In genomic region chr17:58658804-58659713, GRCh38 we compare ENCODE assay signal across 8 cellular contexts. TPM values are rescaled to one million over a fixed set of nuclear protein-coding genes. Genes with fewer than 3 reads are reported as not detected.
DNase-seq lines count a peak whose midpoint lies in the region; ATAC-seq and TF ChIP-seq lines count a peak whose summit lies in the region.

No MANE protein-coding gene starts in this region.

- H3K36me3 ChIP-seq in HEK293 (ENCODE audit: control insufficient read depth in 2 of 2, insufficient read depth in 1 of 2, low read length in 2 of 2) (no peaks in the 10 kb centered on the region), SK-N-MC (ENCODE audit: insufficient read depth, low read length) (no peaks in the 10 kb centered on the region), thoracic aorta (no peaks in the 10 kb centered on the region)

- H3K9me3 Mint-ChIP-seq in activated naive CD8-positive, alpha-beta T cell treated with anti-CD3 and anti-CD28 coated beads, Interleukin-2, amount 10 ng/mL, durations not matched to agents 7 days and 5 days = peaks cover 3% of the 10 kb centered on the region
- H3K9me3 Mint-ChIP-seq in osteocyte (ENCODE audit: unreplicated experiment) = no peaks in the 10 kb centered on the region

- peaks cover 8% of the 10 kb centered on the region for H3K27me3 Mint-ChIP-seq in activated naive CD8-positive, alpha-beta T cell treated with anti-CD3 and anti-CD28 coated beads, Interleukin-2, amount 10 ng/mL, durations not matched to agents 7 days and 5 days
- no peaks in the 10 kb centered on the region for H3K27me3 Mint-ChIP-seq in osteocyte (ENCODE audit: unreplicated experiment)

- H3K27me3 ChIP-seq in thoracic aorta (replicated peaks; ENCODE audit: insufficient read depth) = no peaks in the 10 kb centered on the region

- H3K4me3 ChIP-seq in HEK293 (ENCODE audit: low read depth, low read length) (peak overlapping the region; percentile 25), SK-N-MC (peak overlapping the region; percentile 75), thoracic aorta (peak overlapping the region; percentile 68)

- H3K9me3 ChIP-seq in HEK293 (ENCODE audit: control insufficient read depth, insufficient read depth, low read depth, low read length) = no peaks in the 10 kb centered on the region
- no peaks in the 10 kb centered on the region for H3K9me3 ChIP-seq in SK-N-MC (ENCODE audit: low read depth, low read length)
- no peaks in the 10 kb centered on the region for H3K9me3 ChIP-seq in thoracic aorta

- H3K27ac ChIP-seq in HEK293 (ENCODE audit: extremely low read depth, low read depth, low read length) = peak overlapping the region; percentile 97
- H3K27ac ChIP-seq in SK-N-MC = peak overlapping the region; percentile 97
- peak overlapping the region; percentile 62 to 77 for H3K27ac ChIP-seq in thoracic aorta

- no peaks in the 10 kb centered on the region for H3K36me3 Mint-ChIP-seq in activated naive CD8-positive, alpha-beta T cell treated with anti-CD3 and anti-CD28 coated beads, Interleukin-2, amount 10 ng/mL, durations not matched to agents 7 days and 5 days
- H3K36me3 Mint-ChIP-seq in osteocyte (ENCODE audit: unreplicated experiment) = no peaks in the 10 kb centered on the region

- peak overlapping the region; percentile 94 for H3K9ac ChIP-seq in SK-N-MC (ENCODE audit: insufficient read length)

- H3K4me3 Mint-ChIP-seq in activated naive CD8-positive, alpha-beta T cell treated with anti-CD3 and anti-CD28 coated beads, Interleukin-2, amount 10 ng/mL, durations not matched to agents 7 days and 5 days = peak overlapping the region; percentile 72
- peak overlapping the region; percentile 71 for H3K4me3 Mint-ChIP-seq in osteocyte (ENCODE audit: unreplicated experiment)

- CTCF ChIA-PET in HEK293 (lab: Yijun Ruan, JAX) = interaction anchor here (0.7 to 1.1 kb wide), 3 partner anchors 57 to 1009 kb away, joined by 3 to 5 read pairs (median 4); no protein-coding TSS in a partner anchor

- peak overlapping the region; percentile 96 for H3K27ac Mint-ChIP-seq in activated naive CD8-positive, alpha-beta T cell treated with anti-CD3 and anti-CD28 coated beads, Interleukin-2, amount 10 ng/mL, durations not matched to agents 7 days and 5 days
- peak overlapping the region; percentile 97 for H3K27ac Mint-ChIP-seq in osteocyte (ENCODE audit: unreplicated experiment)

- peak; percentile 83 for ATAC-seq in activated naive CD8-positive, alpha-beta T cell treated with anti-CD3 and anti-CD28 coated beads, Interleukin-2, amount 10 ng/mL, durations not matched to agents 7 days and 5 days (ENCODE audit: low read depth)
- ATAC-seq in Right ventricle myocardium inferior = peak; percentile 94
- peak; percentile 97 for ATAC-seq in thoracic aorta (ENCODE audit: insufficient number of reproducible peaks, low FRiP score, low read depth)

- POLR2A ChIA-PET in HEK293 (lab: Yijun Ruan, JAX) = interaction anchor here (0.6 to 5.0 kb wide), 24 partner anchors 8 to 1159 kb away, joined by 3 to 87 read pairs (median 4); partner anchors contain the start of genes PRR11, RAD51C and TEX14
- POLR2A ChIA-PET in activated naive CD8-positive, alpha-beta T cell treated with anti-CD3 and anti-CD28 coated beads, Interleukin-2, amount 10 ng/mL, durations not matched to agents 7 days and 5 days (lab: Charles Lee) = interaction anchor here (0.6 to 6.0 kb wide), 9 partner anchors 22 to 144 kb away, joined by 3 to 135 read pairs (median 4); partner anchors contain the start of genes MTMR4, RAD51C and TEX14

- H3K4me1 ChIP-seq in HEK293 (ENCODE audit: control insufficient read depth, insufficient read depth, low read length) (no peaks in the 10 kb centered on the region), thoracic aorta (ENCODE audit: control insufficient read depth in 1 of 2, low read depth in 2 of 2) (no peaks in the 10 kb centered on the region)

- H3K4me1 Mint-ChIP-seq in activated naive CD8-positive, alpha-beta T cell treated with anti-CD3 and anti-CD28 coated beads, Interleukin-2, amount 10 ng/mL, durations not matched to agents 7 days and 5 days = peaks cover 16% of the 10 kb centered on the region
- peaks cover 12% of the 10 kb centered on the region for H3K4me1 Mint-ChIP-seq in osteocyte (ENCODE audit: unreplicated experiment)

- DNase-seq in GDM1 (lab: John Stamatoyannopoulos, UW) = peak; percentile 73
- DNase-seq in NCI-H1048 (lab: John Stamatoyannopoulos, UW) = peak; percentile 79
- peak; percentile 97 for DNase-seq in SK-N-MC (ENCODE audit: low read depth, low spot score)
- peak; percentile 56 for DNase-seq in activated naive CD8-positive, alpha-beta T cell treated with anti-CD3 and anti-CD28 coated beads, Interleukin-2, amount 10 ng/mL, durations not matched to agents 7 days and 5 days
- DNase-seq in Right ventricle myocardium inferior (ENCODE audit: missing footprints) = no peak
- DNase-seq in osteocyte (ENCODE audit: extremely low spot score, unreplicated experiment) = peak; percentile 88
- peak; percentile 20 for DNase-seq in thoracic aorta (ENCODE audit: low spot score)

- no peak for TF ChIP-seq CTCF in HEK293 (tag by site-specific recombination; IDR thresholded peaks at IDR 0.05)
- no peak for TF ChIP-seq CTCF in osteocyte (IDR thresholded peaks at IDR 0.05)
- no peak for TF ChIP-seq CTCF in thoracic aorta (IDR thresholded peaks at IDR 0.05)

- intact Hi-C loops in Right ventricle myocardium inferior (cut with DNase I) = loop anchor here (1.0 kb wide), 2 partner anchors 28 to 141 kb away; no protein-coding TSS in a partner anchor

TF ChIP-seq in HEK293, 187 proteins besides CTCF, POLR2A, EP300 and RAD21 (continues in another document):
- peak; percentile 83 for TF ChIP-seq ZNF664 (tag by site-specific recombination; IDR thresholded peaks at IDR 0.05)
- no peak for TF ChIP-seq ZNF223 (tag by site-specific recombination; IDR thresholded peaks at IDR 0.05)
- TF ChIP-seq ELK4 (IDR thresholded peaks at IDR 0.05; ENCODE audit: borderline replicate concordance, low read depth, low read length) = no peak
- TF ChIP-seq KLF8 (tag by site-specific recombination; IDR thresholded peaks at IDR 0.05) = peak; percentile 64; the same call in 1 of the 2 replicates
- no peak for TF ChIP-seq ZNF140 (tag by site-specific recombination; IDR thresholded peaks at IDR 0.05)
- TF ChIP-seq ZSCAN18 (tag by site-specific recombination; IDR thresholded peaks at IDR 0.05) = no peak
- no peak; the same call in 1 of the 2 replicates for TF ChIP-seq BCL11B (tag by site-specific recombination; IDR thresholded peaks at IDR 0.05; ENCODE audit: low read depth)
- TF ChIP-seq ZNF513 (tag by site-specific recombination; IDR thresholded peaks at IDR 0.05) = no peak
- no peak for TF ChIP-seq ZNF529 (tag by site-specific recombination; IDR thresholded peaks at IDR 0.05; ENCODE audit: insufficient replicate concordance)
- TF ChIP-seq ZNF623 (tag by site-specific recombination; IDR thresholded peaks at IDR 0.05) = peak; percentile 40; the same call in 1 of the 2 replicates
- TF ChIP-seq PRDM1 (tag by site-specific recombination; IDR thresholded peaks at IDR 0.05) = peak; percentile 73

RNA-seq across cellular contexts. Expression of gene TEX14, which starts 32.8 kb away (rescaled TPM):
- under 1 TPM; 0.30 to 0.43 TPM for total RNA-seq in activated naive CD8-positive, alpha-beta T cell treated with anti-CD3 and anti-CD28 coated beads, Interleukin-2, amount 10 ng/mL, durations not matched to agents 7 days and 5 days
- 0.30 TPM for total RNA-seq in Right ventricle myocardium inferior
- 0.13 and 0.27 TPM in 2 replicates for total RNA-seq in osteocyte
- total RNA-seq in thoracic aorta = under 1 TPM in 1 of 2 donors, not detected in 1; 0.92 TPM

RNA-seq across cellular contexts. Expression of gene RAD51C, which starts 33.3 kb away (rescaled TPM):
- 10 to 100 TPM; 40.0 to 45.7 TPM for total RNA-seq in activated naive CD8-positive, alpha-beta T cell treated with anti-CD3 and anti-CD28 coated beads, Interleukin-2, amount 10 ng/mL, durations not matched to agents 7 days and 5 days
- 40.1 TPM for total RNA-seq in Right ventricle myocardium inferior
- 22.0 and 23.6 TPM in 2 replicates for total RNA-seq in osteocyte
- total RNA-seq in thoracic aorta = 10 to 100 TPM; 14.6 to 15.4 TPM

Comparison
In these comparisons a context has a peak if more than half of its experiments do, and no peak if none do; other contexts are left out.
1. H3K4me3 ChIP-seq: peak in every context shown above with its lines; median percentile 75 in SK-N-MC; 68 in thoracic aorta; 25 in HEK293.